Comparison of ENCODE assay signal across 9 cellular contexts in the genomic region with DNA sequence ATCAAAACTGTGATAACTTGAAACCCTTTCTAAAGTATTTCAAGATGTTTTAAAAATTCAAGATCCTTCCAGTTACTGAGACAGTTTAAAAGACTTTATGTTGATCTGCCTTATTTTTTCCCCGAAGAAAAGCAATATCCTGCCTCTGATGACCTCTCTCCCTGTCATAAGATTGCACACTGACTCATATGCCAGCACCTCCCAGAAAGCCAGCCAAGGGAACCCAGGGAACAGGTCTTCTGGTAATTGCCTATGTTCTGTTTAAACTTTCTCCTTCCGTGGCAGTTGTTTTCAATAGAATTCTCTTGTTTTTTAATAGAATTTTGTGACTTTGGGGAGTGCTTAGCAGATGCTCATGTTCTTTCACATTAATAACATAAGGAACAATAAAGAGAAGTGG.
A peak's percentile ranks its signal among the peaks of the same experiment; 100 is the strongest.
DNase-seq lines count a peak whose midpoint lies in the region; ATAC-seq and TF ChIP-seq lines count a peak whose summit lies in the region.
"Had no signal": no experiment of that assay in that cellular context is flagged by ENCODE, and none has a peak within 500 bp of the region (broad histone marks: within the 10 kb centered on the region; RNA-seq: fewer than 3 reads in every experiment).

No MANE protein-coding gene starts in this region.

- TF ChIP-seq CTCF in HFF-Myc (IDR thresholded peaks at IDR 0.05; ENCODE audit: low read depth, low read length, missing control alignments): no peak
- no peak for TF ChIP-seq CTCF in astrocyte of the spinal cord (IDR thresholded peaks at IDR 0.05; ENCODE audit: low read depth, low read length)

- no peaks in the 10 kb centered on the region for H3K36me3 ChIP-seq in subcutaneous abdominal adipose tissue (ENCODE audit: control insufficient read depth in 5 of 5, insufficient read depth in 5 of 5, low read length in 5 of 5)

- ATAC-seq in left cardiac atrium: peak; percentile 39 to 53
- ATAC-seq in HG02571 (IDR thresholded peaks at IDR 0.05; ENCODE audit: unreplicated experiment): no peak

- H3K27ac ChIP-seq in subcutaneous abdominal adipose tissue (ENCODE audit: low read depth, low read length): peak overlapping the region; percentile 89

- intact Hi-C loops in left cardiac atrium (cut with DNase I): no loop called here

- no peaks in the 10 kb centered on the region for H3K27me3 ChIP-seq in subcutaneous abdominal adipose tissue (ENCODE audit: control insufficient read depth in 5 of 5, insufficient read depth in 4 of 5, low read length in 5 of 5)

- H3K4me3 ChIP-seq in HFF-Myc (replicated peaks; ENCODE audit: low read depth, low read length): no peak overlapping the region
- no peak overlapping the region for H3K4me3 ChIP-seq in astrocyte of the spinal cord (ENCODE audit: low read depth, low read length)
- no peak overlapping the region for H3K4me3 ChIP-seq in subcutaneous abdominal adipose tissue (ENCODE audit: low read depth in 1 of 5, low read length in 5 of 5)

- H3K4me1 ChIP-seq in subcutaneous abdominal adipose tissue (ENCODE audit: control insufficient read depth in 5 of 5, insufficient read depth in 5 of 5, low read length in 5 of 5): peaks cover 3 to 50% (median 35%) of the 10 kb centered on the region in 5 donors

- peak overlapping the region in 2 of 5 donors; percentile 22 to 28 for H3K9ac ChIP-seq in subcutaneous abdominal adipose tissue (ENCODE audit: low read length in 5 of 5)

- H3K9me3 ChIP-seq in subcutaneous abdominal adipose tissue (ENCODE audit: control insufficient read depth in 5 of 5, low read length in 5 of 5): no peaks in the 10 kb centered on the region

- in situ Hi-C loops in astrocyte of the spinal cord (cut with HindIII; ENCODE audit: low sequenced_read_pairs): no loop called here

- peak; percentile 37 for DNase-seq in HFF-Myc (ENCODE audit: extremely low read depth, low read depth)
- peak; percentile 60 for DNase-seq in astrocyte of the spinal cord (ENCODE audit: low read depth, low spot score)
- DNase-seq in left cardiac atrium: no peak
- DNase-seq in NCI-H510A (lab: John Stamatoyannopoulos, UW): no peak
- no peak for DNase-seq in NCI-H82 treated with DMSO at 0.1 percent for 48 hours (lab: John Stamatoyannopoulos, UW; ENCODE audit: unreplicated experiment)
- no peak for DNase-seq in NCI-H526 treated with DMSO at 0.1 percent for 48 hours (lab: John Stamatoyannopoulos, UW)
- DNase-seq: NCI-H2029 had no signal

Comparison
In these comparisons a context has a peak if more than half of its experiments do, and no peak if none do; other contexts are left out.
1. DNase-seq: peak in HFF-Myc (single experiment) and astrocyte of the spinal cord (single experiment); none in left cardiac atrium (single experiment), NCI-H510A (single experiment), NCI-H82 treated with DMSO at 0.1 percent for 48 hours (single experiment) and NCI-H526 treated with DMSO at 0.1 percent for 48 hours (single experiment).